9 cellular contexts compared by ENCODE assay signal in genomic region chr15:67124911-67125588, GRCh38. TPM values are rescaled to one million over a fixed set of nuclear protein-coding genes. Genes with fewer than 3 reads are reported as not detected.
DNase-seq lines count a peak whose midpoint lies in the region; ATAC-seq and TF ChIP-seq lines count a peak whose summit lies in the region.
"Had no signal": no experiment of that assay in that cellular context is flagged by ENCODE, and none has a peak within 500 bp of the region (broad histone marks: within the 10 kb centered on the region; RNA-seq: fewer than 3 reads in every experiment).

No MANE protein-coding gene starts in this region.

- TF ChIP-seq POLR2A in transverse colon (IDR thresholded peaks at IDR 0.05), result no peak

- intact Hi-C loops in transverse colon (cut with DNase I; ENCODE audit: low total_unique reads), result loop anchor here (10.0 kb wide), 1 partner anchor 60 kb away; no protein-coding TSS in a partner anchor

- H3K27ac Mint-ChIP-seq in activated CD4-positive, alpha-beta T cell treated with anti-CD3 and anti-CD28 coated beads, Interleukin-2, amount 10 ng/mL, durations not matched to agents 7 days and 5 days, result peak overlapping the region; percentile 71
- peak overlapping the region; percentile 63 to 96 (median 82) for H3K27ac Mint-ChIP-seq in brain
- H3K27ac Mint-ChIP-seq in mesothelial cell of epicardium, result peak overlapping the region; percentile 93

- no peaks in the 10 kb centered on the region for H3K36me3 ChIP-seq in transverse colon

- H3K27me3 ChIP-seq in transverse colon, result no peaks in the 10 kb centered on the region

- no peak overlapping the region for H3K4me3 Mint-ChIP-seq in activated CD4-positive, alpha-beta T cell treated with anti-CD3 and anti-CD28 coated beads, Interleukin-2, amount 10 ng/mL, durations not matched to agents 7 days and 5 days
- H3K4me3 Mint-ChIP-seq in brain (peak overlapping the region in 3 of 5 experiments; percentile 34 to 79 (median 53)), mesothelial cell of epicardium (no peak overlapping the region)

- no peaks in the 10 kb centered on the region for H3K9me3 ChIP-seq in transverse colon

- no peaks in the 10 kb centered on the region for H3K27me3 Mint-ChIP-seq in activated CD4-positive, alpha-beta T cell treated with anti-CD3 and anti-CD28 coated beads, Interleukin-2, amount 10 ng/mL, durations not matched to agents 7 days and 5 days
- H3K27me3 Mint-ChIP-seq in brain (no peaks in the 10 kb centered on the region), mesothelial cell of epicardium (ENCODE audit: low read depth) (no peaks in the 10 kb centered on the region)

- H3K9me3 Mint-ChIP-seq in activated CD4-positive, alpha-beta T cell treated with anti-CD3 and anti-CD28 coated beads, Interleukin-2, amount 10 ng/mL, durations not matched to agents 7 days and 5 days, result no peaks in the 10 kb centered on the region
- no peaks in the 10 kb centered on the region for H3K9me3 Mint-ChIP-seq in brain
- H3K9me3 Mint-ChIP-seq in mesothelial cell of epicardium, result no peaks in the 10 kb centered on the region

- DNase-seq in activated CD4-positive, alpha-beta T cell treated with anti-CD3 and anti-CD28 coated beads, Interleukin-2, amount 10 ng/mL, durations not matched to agents 7 days and 5 days, result no peak
- DNase-seq in activated CD4-positive, alpha-beta T cell treated with anti-CD3 and anti-CD28 coated beads for 4 hours, result no peak
- DNase-seq in mesothelial cell of epicardium (ENCODE audit: low spot score in 2 of 2, unreplicated experiment in 2 of 2) (no peak), transverse colon (no peak), SKM-1 treated with dmso at 0.1 percent for 144 hours (lab: John Stamatoyannopoulos, UW; ENCODE audit: unreplicated experiment) (no peak)
- DNase-seq: retina had no signal

- TF ChIP-seq EP300 in transverse colon (IDR thresholded peaks at IDR 0.05; ENCODE audit: low read depth), result no peak

- in situ Hi-C loops in transverse colon (cut with MboI; ENCODE audit: low pct_ligation_motif_present in 1 of 4, low pct_unique_long_range_greater_than_20kb in 1 of 4, low sequenced_read_pairs in 3 of 4), result no loop called here

- TF ChIP-seq CTCF in brain (conservative IDR thresholded peaks at IDR 0.05), result no peak
- no peak for TF ChIP-seq CTCF in mesothelial cell of epicardium (IDR thresholded peaks at IDR 0.05; ENCODE audit: unreplicated experiment)
- TF ChIP-seq CTCF in transverse colon (IDR thresholded peaks at IDR 0.05), result no peak

- peak overlapping the region; percentile 74 to 82 (median 76) for H3K27ac ChIP-seq in transverse colon

- POLR2A ChIA-PET in activated CD4-positive, alpha-beta T cell treated with anti-CD3 and anti-CD28 coated beads, Interleukin-2, amount 10 ng/mL, durations not matched to agents 7 days and 5 days (lab: Charles Lee), result no interaction called here

- WGBS in transverse colon (ENCODE audit: low coverage in 1 of 2), 2 donors, result 76% methylated on average over 7 to 13 of the region's 13 CpGs

- H3K4me1 ChIP-seq in transverse colon, result peaks cover 33 to 67% (median 52%) of the 10 kb centered on the region in 4 donors

- peaks cover 87% of the 10 kb centered on the region for H3K4me1 Mint-ChIP-seq in activated CD4-positive, alpha-beta T cell treated with anti-CD3 and anti-CD28 coated beads, Interleukin-2, amount 10 ng/mL, durations not matched to agents 7 days and 5 days
- peaks cover 48% of the 10 kb centered on the region for H3K4me1 Mint-ChIP-seq in brain
- H3K4me1 Mint-ChIP-seq in mesothelial cell of epicardium, result peaks cover 62% of the 10 kb centered on the region

- no peak overlapping the region for H3K4me3 ChIP-seq in transverse colon

- ATAC-seq in HG03457 (IDR thresholded peaks at IDR 0.05; ENCODE audit: unreplicated experiment) (no peak), GM21447 (IDR thresholded peaks at IDR 0.05; ENCODE audit: unreplicated experiment) (no peak)

- CTCF ChIA-PET in activated CD4-positive, alpha-beta T cell treated with anti-CD3 and anti-CD28 coated beads, Interleukin-2, amount 10 ng/mL, durations not matched to agents 7 days and 5 days (lab: Charles Lee), result interaction anchor here (0.9 to 3.1 kb wide), 4 partner anchors 9 to 22 kb away, joined by 3 to 19 read pairs (median 4); no protein-coding TSS in a partner anchor

- peaks cover 52% of the 10 kb centered on the region for H3K36me3 Mint-ChIP-seq in activated CD4-positive, alpha-beta T cell treated with anti-CD3 and anti-CD28 coated beads, Interleukin-2, amount 10 ng/mL, durations not matched to agents 7 days and 5 days (ENCODE audit: low read depth)
- no peaks in the 10 kb centered on the region for H3K36me3 Mint-ChIP-seq in brain
- peaks cover 3% of the 10 kb centered on the region for H3K36me3 Mint-ChIP-seq in mesothelial cell of epicardium

RNA-seq across cellular contexts. Expression of gene SMAD3, which starts 59.6 kb away (rescaled TPM):
- total RNA-seq in activated CD4-positive, alpha-beta T cell treated with anti-CD3 and anti-CD28 coated beads, Interleukin-2, amount 10 ng/mL, durations not matched to agents 7 days and 5 days, result 10 to 100 TPM; 81.6 to 83.9 TPM
- polyA plus RNA-seq in brain (ENCODE audit: insufficient read depth, low read depth, low replicate concordance), result 7.8 TPM
- total RNA-seq in mesothelial cell of epicardium (89.9 to 96.2 TPM (median 90.7 TPM) in 3 replicates), transverse colon (10 to 100 TPM; 30.9 to 65.1 (median 57.0) TPM)

Comparison
In these comparisons a context has a peak if more than half of its experiments do, and no peak if none do; other contexts are left out.
1. H3K4me3 Mint-ChIP-seq: peak in brain (3 of 5); none in activated CD4-positive, alpha-beta T cell treated with anti-CD3 and anti-CD28 coated beads, Interleukin-2, amount 10 ng/mL, durations not matched to agents 7 days and 5 days (single experiment) and mesothelial cell of epicardium (single experiment).
2. Peak in every context shown above with its lines, with median percentiles within 50 percentile points of each other: H3K27ac Mint-ChIP-seq.